In genomic region chr7:7568553-7568952, GRCh38 we compare ENCODE assay signal across 10 cellular contexts. TPM values are rescaled to one million over a fixed set of nuclear protein-coding genes. Genes with fewer than 3 reads are reported as not detected.
DNase-seq lines count a peak whose midpoint lies in the region; TF ChIP-seq lines count a peak whose summit lies in the region.
"Had no signal": no experiment of that assay in that cellular context is flagged by ENCODE, and none has a peak within 500 bp of the region (broad histone marks: within the 10 kb centered on the region; RNA-seq: fewer than 3 reads in every experiment).

No MANE protein-coding gene starts in this region.

- no peaks in the 10 kb centered on the region for H3K9me3 ChIP-seq in breast epithelium

- TF ChIP-seq CTCF in MCF 10A (IDR thresholded peaks at IDR 0.05; ENCODE audit: unreplicated experiment) (no peak), breast epithelium (IDR thresholded peaks at IDR 0.05) (no peak), type B pancreatic cell (conservative IDR thresholded peaks at IDR 0.05) (no peak), endothelial cell (IDR thresholded peaks at IDR 0.05; ENCODE audit: unreplicated experiment) (no peak)

- no peak overlapping the region for H3K27ac ChIP-seq in breast epithelium

- H3K27ac Mint-ChIP-seq in MCF 10A (ENCODE audit: low read depth, unreplicated experiment) (peak overlapping the region; percentile 72), immature natural killer cell (peak overlapping the region; percentile 43 to 83 (median 77)), type B pancreatic cell (peak overlapping the region; percentile 90), endothelial cell (ENCODE audit: unreplicated experiment) (no peak overlapping the region)
- peak overlapping the region; percentile 71 for H3K27ac Mint-ChIP-seq in activated CD4-positive, alpha-beta memory T cell treated with anti-CD3 and anti-CD28 coated beads for 36 hours

- no peaks in the 10 kb centered on the region for H3K9me3 Mint-ChIP-seq in MCF 10A (ENCODE audit: unreplicated experiment)
- no peaks in the 10 kb centered on the region for H3K9me3 Mint-ChIP-seq in activated CD4-positive, alpha-beta memory T cell treated with anti-CD3 and anti-CD28 coated beads for 36 hours
- no peaks in the 10 kb centered on the region for H3K9me3 Mint-ChIP-seq in immature natural killer cell
- H3K9me3 Mint-ChIP-seq in type B pancreatic cell = peaks cover 6% of the 10 kb centered on the region
- no peaks in the 10 kb centered on the region for H3K9me3 Mint-ChIP-seq in endothelial cell (ENCODE audit: unreplicated experiment)

- H3K36me3 Mint-ChIP-seq in MCF 10A (ENCODE audit: insufficient read depth, unreplicated experiment) (peaks cover 23% of the 10 kb centered on the region), immature natural killer cell (peaks cover 0 to 2% (median 2%) of the 10 kb centered on the region in 3 donors), type B pancreatic cell (peaks cover 36% of the 10 kb centered on the region), endothelial cell (ENCODE audit: low read depth, unreplicated experiment) (peaks cover 14% of the 10 kb centered on the region)
- peaks cover 25% of the 10 kb centered on the region for H3K36me3 Mint-ChIP-seq in activated CD4-positive, alpha-beta memory T cell treated with anti-CD3 and anti-CD28 coated beads for 36 hours

- H3K4me3 Mint-ChIP-seq in MCF 10A (ENCODE audit: unreplicated experiment) = no peak overlapping the region
- peak overlapping the region; percentile 81 for H3K4me3 Mint-ChIP-seq in activated CD4-positive, alpha-beta memory T cell treated with anti-CD3 and anti-CD28 coated beads for 36 hours
- peak overlapping the region; percentile 31 to 90 (median 81) for H3K4me3 Mint-ChIP-seq in immature natural killer cell
- H3K4me3 Mint-ChIP-seq in type B pancreatic cell = peak overlapping the region; percentile 88
- H3K4me3 Mint-ChIP-seq in endothelial cell (ENCODE audit: unreplicated experiment) = no peak overlapping the region

- H3K36me3 ChIP-seq in breast epithelium = no peaks in the 10 kb centered on the region

- H3K4me1 Mint-ChIP-seq in MCF 10A (ENCODE audit: insufficient read depth, unreplicated experiment) = peaks cover 17% of the 10 kb centered on the region
- peaks cover 41% of the 10 kb centered on the region for H3K4me1 Mint-ChIP-seq in activated CD4-positive, alpha-beta memory T cell treated with anti-CD3 and anti-CD28 coated beads for 36 hours (ENCODE audit: low read depth)
- peaks cover 34 to 40% of the 10 kb centered on the region in 2 donors for H3K4me1 Mint-ChIP-seq in immature natural killer cell
- H3K4me1 Mint-ChIP-seq in type B pancreatic cell (ENCODE audit: unreplicated experiment) = peaks cover 25% of the 10 kb centered on the region
- H3K4me1 Mint-ChIP-seq in endothelial cell (ENCODE audit: unreplicated experiment) = peaks cover 23% of the 10 kb centered on the region

- BruUV-seq in MCF 10A (replicated peaks; lab: Mats Ljungman, UMichigan) = no TSS peak

- no peaks in the 10 kb centered on the region for H3K27me3 ChIP-seq in breast epithelium

- no peak for TF ChIP-seq POLR2A in breast epithelium (IDR thresholded peaks at IDR 0.05)

- POLR2A ChIA-PET in MCF 10A (lab: Yijun Ruan, JAX) = interaction anchor here (0.6 to 8.1 kb wide), 16 partner anchors 7 to 693 kb away, joined by 3 to 235 read pairs (median 4); partner anchors contain the start of gene UMAD1
- POLR2A ChIA-PET in activated CD4-positive, alpha-beta memory T cell treated with anti-CD3 and anti-CD28 coated beads for 36 hours (lab: Charles Lee) = interaction anchor here (1.4 kb wide), 1 partner anchor 150 kb away, joined by 3 read pairs; the partner anchor contains the start of gene RPA3

- H3K4me3 ChIP-seq in breast epithelium = peak overlapping the region in 1 of 3 donors; percentile 87

- H3K27me3 Mint-ChIP-seq in MCF 10A (ENCODE audit: insufficient read depth, unreplicated experiment) = no peaks in the 10 kb centered on the region
- no peaks in the 10 kb centered on the region for H3K27me3 Mint-ChIP-seq in activated CD4-positive, alpha-beta memory T cell treated with anti-CD3 and anti-CD28 coated beads for 36 hours
- peaks cover 0 to 4% (median 0%) of the 10 kb centered on the region in 3 donors for H3K27me3 Mint-ChIP-seq in immature natural killer cell (ENCODE audit: low read depth in 3 of 3)
- no peaks in the 10 kb centered on the region for H3K27me3 Mint-ChIP-seq in type B pancreatic cell
- peaks cover 5% of the 10 kb centered on the region for H3K27me3 Mint-ChIP-seq in endothelial cell (ENCODE audit: unreplicated experiment)

- peaks cover 0 to 15% of the 10 kb centered on the region in 2 donors for H3K4me1 ChIP-seq in breast epithelium

- DNase-seq in MCF 10A (ENCODE audit: unreplicated experiment) (no peak), breast epithelium (ENCODE audit: low spot score in 2 of 2) (no peak), immature natural killer cell (no peak), type B pancreatic cell (ENCODE audit: extremely low spot score, unreplicated experiment) (no peak), endothelial cell (ENCODE audit: low spot score) (no peak), LoVo (ENCODE audit: low spot score) (no peak), hypothalamus (lab: John Stamatoyannopoulos, UW) (no peak)
- no peak for DNase-seq in activated CD4-positive, alpha-beta memory T cell treated with anti-CD3 and anti-CD28 coated beads for 36 hours
- DNase-seq: cortex of kidney had no signal

- intact Hi-C loops in MCF 10A (cut with micrococcal nuclease) = loop anchor here (10.0 kb wide), 1 partner anchor 396 kb away; the partner anchor contains the start of gene GLCCI1
- intact Hi-C loops in breast epithelium (cut with DNase I; ENCODE audit: low total_unique reads) = no loop called here
- intact Hi-C loops in activated CD4-positive, alpha-beta memory T cell treated with anti-CD3 and anti-CD28 coated beads for 36 hours (cut with micrococcal nuclease) = loop anchor here (1.0 kb wide), 1 partner anchor 566 kb away; no protein-coding TSS in a partner anchor

- CTCF ChIA-PET in MCF 10A (lab: Yijun Ruan, JAX) = interaction anchor here (0.5 kb wide), 1 partner anchor 122 kb away, joined by 4 read pairs; no protein-coding TSS in a partner anchor
- CTCF ChIA-PET in activated CD4-positive, alpha-beta memory T cell treated with anti-CD3 and anti-CD28 coated beads for 36 hours (lab: Charles Lee) = interaction anchor here (1.0 kb wide), 1 partner anchor 9 kb away, joined by 4 read pairs; no protein-coding TSS in a partner anchor

RNA-seq across cellular contexts. Expression of gene MIOS, which starts 1.9 kb away (rescaled TPM):
- total RNA-seq in MCF 10A (2022) (43.5 and 65.4 TPM in 2 replicates), breast epithelium (10 to 100 TPM; 35.0 to 59.9 (median 56.7) TPM), type B pancreatic cell (ENCODE audit: low replicate concordance) (43.6 and 49.9 TPM in 2 replicates), endothelial cell (ENCODE audit: unreplicated experiment) (22.3 TPM)
- 10 to 100 TPM; 37.2 to 37.7 TPM for total RNA-seq in activated CD4-positive, alpha-beta memory T cell treated with anti-CD3 and anti-CD28 coated beads for 36 hours
- 10 to 100 TPM; 17.4 to 20.6 (median 19.4) TPM for polyA plus RNA-seq in immature natural killer cell

RNA-seq across cellular contexts. Expression of gene COL28A1, which starts 32.9 kb away (rescaled TPM):
- 0.29 and 0.96 TPM in 2 replicates for total RNA-seq in MCF 10A (2022)
- total RNA-seq in breast epithelium = 1 to 10 TPM; 1.1 to 5.7 (median 4.9) TPM
- total RNA-seq in activated CD4-positive, alpha-beta memory T cell treated with anti-CD3 and anti-CD28 coated beads for 36 hours = under 1 TPM in 1 of 2 experiments, not detected in 1; 0.19 TPM
- not detected for polyA plus RNA-seq in immature natural killer cell
- 0.76 and 3.3 TPM in 2 replicates for total RNA-seq in type B pancreatic cell (ENCODE audit: low replicate concordance)
- total RNA-seq in endothelial cell (ENCODE audit: unreplicated experiment) = not detected
- total RNA-seq: T-helper 2 cell treated with Interferon-gamma antibody and Interleukin-4, amounts not matched to agents 100 ng/mL and 5 ng/mL, for 36 hours had no signal

Comparison
In these comparisons a context has a peak if more than half of its experiments do, and no peak if none do; other contexts are left out.
1. H3K4me3 Mint-ChIP-seq: peak in activated CD4-positive, alpha-beta memory T cell treated with anti-CD3 and anti-CD28 coated beads for 36 hours (single experiment), immature natural killer cell (5 of 5) and type B pancreatic cell (single experiment); none in MCF 10A (single experiment) and endothelial cell (single experiment).